Comparison of ENCODE assay signal across 8 cellular contexts in the genomic region with DNA sequence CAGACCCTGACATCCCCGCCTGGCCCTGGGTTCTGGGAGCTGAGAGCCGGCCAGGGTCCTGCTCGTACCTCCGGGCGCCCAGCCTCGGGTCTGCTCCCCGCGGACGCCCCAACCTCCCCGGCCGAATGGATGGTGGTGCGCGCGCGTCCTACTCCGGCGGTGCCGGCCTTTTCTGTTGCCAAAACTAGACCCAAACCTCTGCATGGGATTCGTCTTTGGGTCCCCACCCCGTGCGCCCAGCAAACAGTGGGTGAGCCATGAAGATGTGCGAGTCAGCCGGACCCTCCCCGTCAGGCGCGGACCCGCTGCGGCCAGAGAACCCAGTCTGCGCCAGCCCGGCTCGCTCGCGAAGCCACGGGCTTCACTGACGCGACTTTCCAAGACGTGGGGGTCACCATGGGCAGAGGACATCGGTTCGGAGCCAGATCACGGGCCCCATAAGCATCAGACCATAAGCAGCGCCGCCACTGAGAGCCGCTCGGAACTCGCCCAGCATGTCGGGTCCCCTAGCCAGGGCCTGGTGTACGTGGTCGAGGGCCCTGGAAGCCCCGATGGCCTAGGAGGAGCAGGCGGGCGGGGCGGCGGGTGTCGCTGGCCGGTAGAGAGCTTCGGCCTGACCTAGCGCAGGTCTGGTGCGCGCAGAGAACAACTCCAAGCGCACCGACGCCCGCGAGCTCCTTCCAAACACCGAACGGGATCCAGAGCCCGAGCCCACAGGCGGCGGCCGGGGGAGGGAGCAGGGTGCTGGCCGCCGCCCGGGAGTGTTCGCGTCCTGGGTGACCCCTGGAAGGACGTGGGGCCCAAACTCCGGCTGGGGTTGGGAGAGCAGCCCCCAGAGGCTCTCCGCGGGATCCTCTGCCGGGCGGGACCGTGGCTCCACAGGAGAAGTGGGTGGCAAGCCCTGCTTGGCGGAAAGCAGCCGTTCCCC. TPM values are rescaled to one million over a fixed set of nuclear protein-coding genes. Genes with fewer than 3 reads are reported as not detected.
DNase-seq lines count a peak whose midpoint lies in the region; ATAC-seq, FAIRE-seq and TF ChIP-seq lines count a peak whose summit lies in the region.

No MANE protein-coding gene starts in this region.

- H3K9ac ChIP-seq in ES-I3 (ENCODE audit: low read depth, low read length) (peak overlapping the region; percentile 50; the same call in 1 of the 2 replicates), PC-3 (ENCODE audit: low read length) (no peak overlapping the region), H1 (replicated peaks in 1 of 4; ENCODE audit: extremely low read depth in 1 of 4, low read depth in 3 of 4, low read length in 3 of 4) (no peak overlapping the region), trophoblast cell (ENCODE audit: low read length) (no peak overlapping the region)

- no peak for ATAC-seq in PC-3
- no peak for ATAC-seq in activated CD4-positive, CD25-positive, alpha-beta regulatory T cell treated with anti-CD3 and anti-CD28 coated beads, Interleukin-2, amount 50 U/mL, for 24 hours

- H3K79me1 ChIP-seq in H1 (ENCODE audit: low read depth, low read length) = peaks cover 3% of the 10 kb centered on the region; the same call in 1 of the 2 replicates
- peaks cover 3% of the 10 kb centered on the region for H3K79me1 ChIP-seq in trophoblast cell (ENCODE audit: low read length)

- H3K79me2 ChIP-seq in PC-3 (ENCODE audit: low read length) (peaks cover 18% of the 10 kb centered on the region), H1 (ENCODE audit: control insufficient read depth in 1 of 2, insufficient read depth in 2 of 2, low read length in 2 of 2) (peaks cover 0 to 9% of the 10 kb centered on the region in 2 experiments; a peak in 1 of 4 replicates), trophoblast cell (ENCODE audit: control insufficient read depth, insufficient read depth, low read length, poor library complexity) (peaks cover 5% of the 10 kb centered on the region)

- no peak for TF ChIP-seq CTCF in PC-3 (conservative IDR thresholded peaks at IDR 0.05; ENCODE audit: low read depth, low read length)
- TF ChIP-seq CTCF in H1 (IDR thresholded peaks at IDR 0.05; ENCODE audit: control extremely low read depth in 1 of 3, insufficient read depth in 1 of 3, low read depth in 1 of 3, low read length in 3 of 3) = no peak
- TF ChIP-seq CTCF in adrenal gland (IDR thresholded peaks at IDR 0.05) = no peak

- H3K14ac ChIP-seq in H1 (ENCODE audit: insufficient read length) = no peak overlapping the region
- H3K14ac ChIP-seq in trophoblast cell (ENCODE audit: low read length) = no peak overlapping the region

- H3K9me2 ChIP-seq in PC-3 (replicated peaks; ENCODE audit: low read length) = no peaks in the 10 kb centered on the region

- H3K4me1 ChIP-seq in ES-I3 (ENCODE audit: insufficient read depth, low read length) (no peaks in the 10 kb centered on the region; the same call in 1 of the 2 replicates), PC-3 (ENCODE audit: insufficient read depth, low read length) (peaks cover 12% of the 10 kb centered on the region), H1 (replicated peaks in 1 of 4; ENCODE audit: control insufficient read depth in 3 of 4, insufficient read depth in 4 of 4, low read length in 3 of 4) (peaks cover 0 to 21% (median 3%) of the 10 kb centered on the region in 4 experiments; a peak in 5 of 7 replicates), trophoblast cell (ENCODE audit: control insufficient read depth in 1 of 2, insufficient read depth in 2 of 2, low read length in 2 of 2) (peaks cover 3 to 9% of the 10 kb centered on the region in 2 experiments), adrenal gland (replicated peaks in 1 of 2) (peaks cover 7 to 35% of the 10 kb centered on the region in 2 donors)

- H3K36me3 ChIP-seq in ES-I3 (ENCODE audit: insufficient read depth, low read length) (no peaks in the 10 kb centered on the region), PC-3 (ENCODE audit: low read depth, low read length) (peaks cover 12% of the 10 kb centered on the region; the same call in 1 of the 2 replicates), H1 (ENCODE audit: control insufficient read depth in 2 of 4, insufficient read depth in 4 of 4, low read length in 3 of 4) (peaks cover 0 to 15% (median 10%) of the 10 kb centered on the region in 4 experiments; a peak in 4 of 8 replicates), trophoblast cell (ENCODE audit: control insufficient read depth in 1 of 2, insufficient read depth in 2 of 2, low read length in 2 of 2) (peaks cover 6 to 7% of the 10 kb centered on the region in 2 experiments), adrenal gland (replicated peaks in 1 of 2) (peaks cover 0 to 9% of the 10 kb centered on the region in 2 donors)

- TF ChIP-seq POLR2A in H1 (IDR thresholded peaks at IDR 0.05; ENCODE audit: control extremely low read depth in 1 of 2, low read depth in 2 of 2, low read length in 2 of 2) (no peak), adrenal gland (IDR thresholded peaks at IDR 0.05) (no peak)

- no peak overlapping the region for H4K12ac ChIP-seq in trophoblast cell (ENCODE audit: low read depth, low read length)

- H2BK15ac ChIP-seq in H1 (ENCODE audit: low read length) = 0 out of 2 replicates have a peak overlapping the region, but pooled peaks have one; percentile 5

- FAIRE-seq in H1 (lab: Jason Lieb, UNC) = no peak

- in situ Hi-C loops in ACHN (cut with HindIII; ENCODE audit: low pct_ligation_motif_present, low pct_unique_long_range_greater_than_20kb, low sequenced_read_pairs) = no loop called here

- no peak overlapping the region for H2AK5ac ChIP-seq in H1 (ENCODE audit: low read depth, low read length)
- H2AK5ac ChIP-seq in trophoblast cell (ENCODE audit: low read length) = no peak overlapping the region

- H4K5ac ChIP-seq in H1 (ENCODE audit: insufficient read length, low read depth, low read length) = no peak overlapping the region

- no peak overlapping the region for H3K4ac ChIP-seq in H1 (replicated peaks; ENCODE audit: insufficient read length, low read depth, low read length)
- no peak overlapping the region for H3K4ac ChIP-seq in trophoblast cell (ENCODE audit: low read depth, low read length)

- H3K27me3 ChIP-seq in PC-3 (ENCODE audit: low read length) (peaks cover 53% of the 10 kb centered on the region), H1 (replicated peaks in 1 of 4; ENCODE audit: control insufficient read depth in 3 of 4, extremely low read depth in 1 of 4, insufficient read depth in 3 of 4, low read length in 3 of 4) (peaks cover 46 to 63% (median 58%) of the 10 kb centered on the region in 4 experiments), trophoblast cell (ENCODE audit: insufficient read depth, low read length) (peaks cover 45% of the 10 kb centered on the region), adrenal gland (peaks cover 38% of the 10 kb centered on the region)

- H2BK120ac ChIP-seq in H1 (replicated peaks; ENCODE audit: low read depth, low read length) (no peak overlapping the region), trophoblast cell (ENCODE audit: insufficient read depth, low read length, poor library complexity) (no peak overlapping the region)

- H2BK12ac ChIP-seq in H1 (ENCODE audit: low read depth, low read length) (peak overlapping the region; percentile 27; the same call in 1 of the 2 replicates), trophoblast cell (ENCODE audit: low read length) (no peak overlapping the region)

- H3K9me3 ChIP-seq in ES-I3 (ENCODE audit: control insufficient read depth, insufficient read depth, low read length) (no peaks in the 10 kb centered on the region), PC-3 (ENCODE audit: low read length) (no peaks in the 10 kb centered on the region), H1 (ENCODE audit: insufficient read depth in 2 of 2, low read depth in 1 of 2, low read length in 1 of 2) (no peaks in the 10 kb centered on the region), trophoblast cell (ENCODE audit: insufficient read depth, low read depth, low read length) (peaks cover 5% of the 10 kb centered on the region), adrenal gland (replicated peaks in 1 of 3) (no peaks in the 10 kb centered on the region)

- TF ChIP-seq EP300 in H1 (IDR thresholded peaks at IDR 0.05; ENCODE audit: borderline replicate concordance in 1 of 2, low read depth in 2 of 2, low read length in 2 of 2) = no peak

- BruUV-seq in PC-3 (replicated peaks; lab: Mats Ljungman, UMichigan) = no TSS peak

- WGBS in H1 (ENCODE audit: extremely low coverage in 1 of 2, insufficient coverage in 1 of 2, insufficient read length in 1 of 2, insufficient replicate concordance in 2 of 2, low coverage in 1 of 2, low lambda C conversion rate in 2 of 2, missing lambda C conversion rate in 1 of 2), 2 experiments = 4% methylated on average over 56 of the region's 84 CpGs; no CpG with 5 or more reads in 1 of the 2 experiments
- no CpG with 5 or more reads among the region's 84 CpGs for WGBS in trophoblast cell (ENCODE audit: extremely low coverage, insufficient coverage, insufficient read length)
- WGBS in adrenal gland, 4 donors = 8 to 17% (median 9%) methylated on average over 18 to 84 of the region's 84 CpGs

- H3K56ac ChIP-seq in H1 (replicated peaks; ENCODE audit: insufficient read length, low read depth, low read length) = no peak overlapping the region

- intact Hi-C loops in PC-3 (cut with micrococcal nuclease) = no loop called here
- intact Hi-C loops in adrenal gland (cut with DNase I) = no loop called here

- no peak overlapping the region for H2BK20ac ChIP-seq in H1 (ENCODE audit: low read length)

- H3F3A ChIP-seq in PC-3 (ENCODE audit: low read length, unreplicated experiment) = no peaks in the 10 kb centered on the region

- no peak for TF ChIP-seq RAD21 in H1 (IDR thresholded peaks at IDR 0.05 in 1 of 2, conservative IDR thresholded peaks at IDR 0.05 in 1 of 2; ENCODE audit: low read depth in 2 of 2, low read length in 2 of 2)

- H2BK5ac ChIP-seq in H1 (ENCODE audit: low read depth, low read length) (no peak overlapping the region), trophoblast cell (ENCODE audit: low read depth, low read length, poor library complexity) (no peak overlapping the region)

- H3K4me2 ChIP-seq in PC-3 (ENCODE audit: low read length) = peak overlapping the region; percentile 58
- peak overlapping the region; percentile 77 to 81 for H3K4me2 ChIP-seq in H1 (ENCODE audit: insufficient read depth in 1 of 2, low read depth in 2 of 2, low read length in 2 of 2)
- peak overlapping the region; percentile 40 for H3K4me2 ChIP-seq in trophoblast cell (ENCODE audit: low read length)

- H3K23me2 ChIP-seq in H1 (ENCODE audit: low read depth, low read length) = peaks cover 20% of the 10 kb centered on the region; the same call in 1 of the 2 replicates

- H3K23ac ChIP-seq in H1 (ENCODE audit: insufficient read length) = no peak overlapping the region
- H3K23ac ChIP-seq in trophoblast cell (ENCODE audit: low read length) = no peak overlapping the region

- CTCF ChIA-PET in PC-3 (lab: Charles Lee) = no interaction called here
- CTCF ChIA-PET in H1 (lab: Charles Lee; ENCODE audit: partially characterized antibody) = interaction anchor here (0.8 to 3.0 kb wide), 7 partner anchors 11 to 198 kb away, joined by 3 to 16 read pairs (median 7); no protein-coding TSS in a partner anchor

- H2AFZ ChIP-seq in PC-3 (ENCODE audit: low read length) = peak overlapping the region; percentile 37; the same call in 1 of the 2 replicates
- no peak overlapping the region; the same call in 1 of the 2 replicates for H2AFZ ChIP-seq in H1 (ENCODE audit: low read length)
- no peak overlapping the region for H2AFZ ChIP-seq in trophoblast cell (ENCODE audit: insufficient read depth, low read length, poor library complexity)

- DNase-seq in PC-3 (no peak), H1 (ENCODE audit: low read depth in 1 of 2, low spot score in 2 of 2) (peak in 1 of 2 experiments; percentile 82), trophoblast cell (no peak), adrenal gland (no peak), kidney tubule cell (ENCODE audit: low spot score) (no peak), ACHN (no peak)

- H3K27ac ChIP-seq in PC-3 (ENCODE audit: low read length) (no peak overlapping the region), H1 (ENCODE audit: low read depth, low read length) (no peak overlapping the region), trophoblast cell (ENCODE audit: low read depth, low read length) (no peak overlapping the region), adrenal gland (no peak overlapping the region)

- POLR2A ChIA-PET in PC-3 (lab: Charles Lee; ENCODE audit: unreplicated experiment) = no interaction called here
- POLR2A ChIA-PET in H1 (lab: Charles Lee; ENCODE audit: partially characterized antibody) = interaction anchor here (0.7 to 1.2 kb wide), 2 partner anchors 197 to 224 kb away, joined by 3 to 5 read pairs; a partner anchor contains a TSS

- H3K18ac ChIP-seq in H1 (ENCODE audit: extremely low read depth, low read length) (peak overlapping the region; percentile 48; the same call in 1 of the 2 replicates), trophoblast cell (ENCODE audit: low read length) (no peak overlapping the region)

- no peak overlapping the region for H4K8ac ChIP-seq in H1 (ENCODE audit: extremely low read depth, insufficient read depth, low read length)
- no peak overlapping the region for H4K8ac ChIP-seq in trophoblast cell (ENCODE audit: low read depth, low read length)

- H3K4me3 ChIP-seq in PC-3 (ENCODE audit: low read length) = peak overlapping the region; percentile 51
- H3K4me3 ChIP-seq in H1 (ENCODE audit: extremely low read depth in 1 of 4, insufficient read depth in 2 of 4, low read depth in 3 of 4, low read length in 4 of 4) = peak overlapping the region; percentile 51 to 97 (median 58)
- H3K4me3 ChIP-seq in trophoblast cell (ENCODE audit: low read depth, low read length) = no peak overlapping the region
- peak overlapping the region in 1 of 4 donors; percentile 86 for H3K4me3 ChIP-seq in adrenal gland

- no peak overlapping the region for H4K91ac ChIP-seq in H1 (replicated peaks; ENCODE audit: insufficient read length, low read length)
- no peak overlapping the region for H4K91ac ChIP-seq in trophoblast cell (ENCODE audit: low read depth, low read length)

- H4K20me1 ChIP-seq in PC-3 (ENCODE audit: low read length) = no peaks in the 10 kb centered on the region
- peaks cover 0 to 4% of the 10 kb centered on the region in 2 experiments for H4K20me1 ChIP-seq in H1 (replicated peaks in 1 of 2; ENCODE audit: control insufficient read depth in 1 of 2, insufficient read depth in 2 of 2, low read length in 2 of 2)

RNA-seq across cellular contexts. Expression of a gene that starts 1.0 kb away (rescaled TPM):
- total RNA-seq in PC-3 (2014; rRNA removed) (2.5 and 2.6 TPM in 2 replicates), adrenal gland (under 1 TPM in 2 of 8 donors, not detected in 6; 0.15 to 0.18 TPM)
- total RNA-seq in H1 (2021; fragmentation: NEBNext Ultra II Directional; extraction: Animal tissue kit (Norgen Biotek cat#: 25700)) = 2.9 and 3.1 TPM in 2 replicates
- polyA plus RNA-seq in H1 (2011; rRNA removed) (2.6 and 4.2 TPM in 2 replicates), adrenal gland (under 1 TPM; 0.03 to 0.13 (median 0.08) TPM)
- polyA plus RNA-seq in H1 (2011; cell fraction: cytosol; rRNA removed) = 1.3 TPM
- 8.4 TPM for polyA plus RNA-seq in H1 (2011; cell fraction: nucleus; rRNA removed)
- polyA plus RNA-seq in H1 (2012, experiment 1 of 2) = 1.2 to 3.8 TPM (median 2.8 TPM) in 4 replicates
- polyA plus RNA-seq in H1 (2012, experiment 2 of 2) = 1.3 TPM
- 2.1 TPM for polyA plus RNA-seq in H1 (2013, experiment 1 of 2)
- polyA plus RNA-seq in H1 (2013, experiment 2 of 2) = 2.3 TPM
- polyA minus RNA-seq in H1 (2011; rRNA and poly(A)+ RNA removed) = 1.9 and 3.5 TPM in 2 replicates
- polyA minus RNA-seq in H1 (2011; cell fraction: cytosol; rRNA and poly(A)+ RNA removed) = 3.4 TPM
- 6.7 TPM for polyA minus RNA-seq in H1 (2011; cell fraction: nucleus; rRNA and poly(A)+ RNA removed)
- polyA plus RNA-seq in trophoblast cell (2013) = 3.5 and 3.9 TPM in 2 replicates

RNA-seq across cellular contexts. Expression of a gene that starts 1.4 kb away (rescaled TPM):
- total RNA-seq in PC-3 (2014; rRNA removed) = 57.2 and 67.8 TPM in 2 replicates
- total RNA-seq in H1 (2021; fragmentation: NEBNext Ultra II Directional; extraction: Animal tissue kit (Norgen Biotek cat#: 25700)) = 29.7 and 30.3 TPM in 2 replicates
- 50.7 and 66.4 TPM in 2 replicates for polyA plus RNA-seq in H1 (2011; rRNA removed)
- 54.2 TPM for polyA plus RNA-seq in H1 (2011; cell fraction: cytosol; rRNA removed)
- 183 TPM for polyA plus RNA-seq in H1 (2011; cell fraction: nucleus; rRNA removed)
- polyA plus RNA-seq in H1 (2012, experiment 1 of 2) = 29.1 to 37.1 TPM (median 32.3 TPM) in 4 replicates
- 26.5 TPM for polyA plus RNA-seq in H1 (2012, experiment 2 of 2)
- polyA plus RNA-seq in H1 (2013, experiment 1 of 2) = 23.2 TPM
- 21.4 TPM for polyA plus RNA-seq in H1 (2013, experiment 2 of 2)
- polyA minus RNA-seq in H1 (2011; rRNA and poly(A)+ RNA removed) = 32.3 and 34.3 TPM in 2 replicates
- 25.3 TPM for polyA minus RNA-seq in H1 (2011; cell fraction: cytosol; rRNA and poly(A)+ RNA removed)
- polyA minus RNA-seq in H1 (2011; cell fraction: nucleus; rRNA and poly(A)+ RNA removed) = 44.8 TPM
- polyA plus RNA-seq in trophoblast cell (2013) = 30.9 and 31.0 TPM in 2 replicates
- 10 to 100 TPM in 7 of 8 donors, 1 to 10 TPM in 1; 5.1 to 22.6 (median 18.1) TPM for total RNA-seq in adrenal gland
- polyA plus RNA-seq in adrenal gland = 10 to 100 TPM in 2 of 3 donors, 1 to 10 TPM in 1; 8.2 to 29.6 (median 22.8) TPM

RNA-seq across cellular contexts. Expression of a gene that starts 26.5 kb away (rescaled TPM):
- total RNA-seq in PC-3 (2014; rRNA removed) (32.0 and 44.5 TPM in 2 replicates), adrenal gland (10 to 100 TPM; 21.6 to 52.1 (median 44.4) TPM)
- total RNA-seq in H1 (2021; fragmentation: NEBNext Ultra II Directional; extraction: Animal tissue kit (Norgen Biotek cat#: 25700)) = 21.7 and 22.2 TPM in 2 replicates
- polyA plus RNA-seq in H1 (2011; rRNA removed) (19.8 and 22.3 TPM in 2 replicates), adrenal gland (10 to 100 TPM; 15.8 to 49.7 (median 20.6) TPM)
- 21.1 TPM for polyA plus RNA-seq in H1 (2011; cell fraction: cytosol; rRNA removed)
- 10.8 TPM for polyA plus RNA-seq in H1 (2011; cell fraction: nucleus; rRNA removed)
- 17.4 to 21.5 TPM (median 21.1 TPM) in 4 replicates for polyA plus RNA-seq in H1 (2012, experiment 1 of 2)
- 23.7 TPM for polyA plus RNA-seq in H1 (2012, experiment 2 of 2)
- polyA plus RNA-seq in H1 (2013, experiment 1 of 2) = 13.6 TPM
- 13.7 TPM for polyA plus RNA-seq in H1 (2013, experiment 2 of 2)
- 15.2 and 19.2 TPM in 2 replicates for polyA minus RNA-seq in H1 (2011; rRNA and poly(A)+ RNA removed)
- polyA minus RNA-seq in H1 (2011; cell fraction: cytosol; rRNA and poly(A)+ RNA removed) = 15.5 TPM
- 6.6 TPM for polyA minus RNA-seq in H1 (2011; cell fraction: nucleus; rRNA and poly(A)+ RNA removed)
- 23.7 and 23.8 TPM in 2 replicates for polyA plus RNA-seq in trophoblast cell (2013)

RNA-seq across cellular contexts. Expression of a gene that starts 40.0 kb away (rescaled TPM):
- total RNA-seq in PC-3 (2014; rRNA removed) = 32.5 and 40.1 TPM in 2 replicates
- total RNA-seq in H1 (2021; fragmentation: NEBNext Ultra II Directional; extraction: Animal tissue kit (Norgen Biotek cat#: 25700)) = 13.2 and 14.8 TPM in 2 replicates
- 4.1 and 9.5 TPM in 2 replicates for polyA plus RNA-seq in H1 (2011; rRNA removed)
- 7.8 TPM for polyA plus RNA-seq in H1 (2011; cell fraction: cytosol; rRNA removed)
- polyA plus RNA-seq in H1 (2011; cell fraction: nucleus; rRNA removed) = 88.4 TPM
- polyA plus RNA-seq in H1 (2012, experiment 1 of 2) = 7.4 to 14.6 TPM (median 10.8 TPM) in 4 replicates
- 1.4 TPM for polyA plus RNA-seq in H1 (2012, experiment 2 of 2)
- polyA plus RNA-seq in H1 (2013, experiment 1 of 2) = 4.9 TPM
- 4.4 TPM for polyA plus RNA-seq in H1 (2013, experiment 2 of 2)
- polyA minus RNA-seq in H1 (2011; rRNA and poly(A)+ RNA removed) = 1.7 and 3.0 TPM in 2 replicates
- 9.0 TPM for polyA minus RNA-seq in H1 (2011; cell fraction: cytosol; rRNA and poly(A)+ RNA removed)
- 24.4 TPM for polyA minus RNA-seq in H1 (2011; cell fraction: nucleus; rRNA and poly(A)+ RNA removed)
- 11.3 and 12.1 TPM in 2 replicates for polyA plus RNA-seq in trophoblast cell (2013)
- 10 to 100 TPM in 3 of 8 donors, 1 to 10 TPM in 5; 2.6 to 12.5 (median 8.2) TPM for total RNA-seq in adrenal gland
- polyA plus RNA-seq in adrenal gland = 10 to 100 TPM in 2 of 3 donors, under 1 TPM in 1; 0.15 to 29.2 (median 16.2) TPM
